ENCODE assay signal across 8 cellular contexts in genomic region chr3:5057857-5058324, GRCh38.
A peak's percentile ranks its signal among the peaks of the same experiment; 100 is the strongest.
DNase-seq lines count a peak whose midpoint lies in the region; ATAC-seq, FAIRE-seq and TF ChIP-seq lines count a peak whose summit lies in the region.

No MANE protein-coding gene starts in this region.

- TF ChIP-seq POLR2A in upper lobe of left lung (IDR thresholded peaks at IDR 0.05), result no peak

- H3K4me3 ChIP-seq in SJCRH30 (no peak overlapping the region), pancreas (no peak overlapping the region), upper lobe of left lung (no peak overlapping the region)

- FAIRE-seq in pancreas (lab: Jason Lieb, UNC), result no peak

- H3K9me3 ChIP-seq in SJCRH30 (replicated peaks) (no peaks in the 10 kb centered on the region), pancreas (no peaks in the 10 kb centered on the region), upper lobe of left lung (no peaks in the 10 kb centered on the region)

- H3K27me3 ChIP-seq in SJCRH30, result no peaks in the 10 kb centered on the region
- H3K27me3 ChIP-seq in pancreas, result no peaks in the 10 kb centered on the region
- no peaks in the 10 kb centered on the region for H3K27me3 ChIP-seq in upper lobe of left lung

- TF ChIP-seq EP300 in upper lobe of left lung (IDR thresholded peaks at IDR 0.05), result no peak

- TF ChIP-seq CTCF in pancreas (IDR thresholded peaks at IDR 0.05), result peak; percentile 56 to 63 (median 61)
- peak; percentile 70 to 90 (median 82) for TF ChIP-seq CTCF in upper lobe of left lung (IDR thresholded peaks at IDR 0.05)

- H3K27ac ChIP-seq in SJCRH30 (no peak overlapping the region), pancreas (no peak overlapping the region), upper lobe of left lung (no peak overlapping the region)

- 24 to 27% methylated on average over 7 of the region's 7 CpGs for WGBS in pancreas, 2 donors
- WGBS in upper lobe of left lung, 2 donors, result 30 to 31% methylated on average over 7 of the region's 7 CpGs

- peak; percentile 84 for ATAC-seq in GM21381 (IDR thresholded peaks at IDR 0.05; ENCODE audit: unreplicated experiment)
- peak; percentile 91 to 97 (median 92) for ATAC-seq in pancreas
- ATAC-seq in upper lobe of left lung (ENCODE audit: low FRiP score in 2 of 2), result peak; percentile 88 to 90

- H3K36me3 ChIP-seq in SJCRH30 (no peaks in the 10 kb centered on the region), pancreas (no peaks in the 10 kb centered on the region), upper lobe of left lung (no peaks in the 10 kb centered on the region)

- H3K4me1 ChIP-seq in SJCRH30 (peaks cover 14% of the 10 kb centered on the region), pancreas (no peaks in the 10 kb centered on the region), upper lobe of left lung (peaks cover 7 to 31% (median 13%) of the 10 kb centered on the region in 4 donors)

- intact Hi-C loops in pancreas (cut with DNase I), result loop anchor here (5.0 to 10.0 kb wide), 3 partner anchors 343 to 353 kb away; no protein-coding TSS in a partner anchor

- peak; percentile 0 for DNase-seq in DMS53 treated with DMSO at 0.1 percent for 48 hours (lab: John Stamatoyannopoulos, UW; ENCODE audit: unreplicated experiment)
- peak; percentile 64 for DNase-seq in HS-5 (ENCODE audit: low read depth)
- peak; percentile 67 to 82 for DNase-seq in SJCRH30
- DNase-seq in activated gamma-delta T cell treated with anti-CD3 and anti-CD28 coated beads, Interleukin-2, amount 50 U/mL, for 16 hours (ENCODE audit: low read depth), result peak; percentile 61
- DNase-seq in globus pallidus (ENCODE audit: low spot score), result peak; percentile 54
- DNase-seq in pancreas, result peak in 5 of 6 donors; percentile 56 to 83 (median 68)
- DNase-seq in upper lobe of left lung, result peak in 1 of 2 donors; percentile 88
